8 cellular contexts compared by ENCODE assay signal in genomic region chr1:108560143-108560429, GRCh38. TPM values are rescaled to one million over a fixed set of nuclear protein-coding genes. Genes with fewer than 3 reads are reported as not detected.
DNase-seq lines count a peak whose midpoint lies in the region; ATAC-seq and TF ChIP-seq lines count a peak whose summit lies in the region.

No MANE protein-coding gene starts in this region.

- H3K4me1 Mint-ChIP-seq in activated CD4-positive, alpha-beta T cell treated with anti-CD3 and anti-CD28 coated beads, Interleukin-2, amount 10 ng/mL, durations not matched to agents 7 days and 5 days = peaks cover 32% of the 10 kb centered on the region
- H3K4me1 Mint-ChIP-seq in activated CD8-positive, alpha-beta T cell treated with anti-CD3 and anti-CD28 coated beads for 36 hours (ENCODE audit: low read depth) = peaks cover 35% of the 10 kb centered on the region

- CTCF ChIA-PET in activated CD4-positive, alpha-beta T cell treated with anti-CD3 and anti-CD28 coated beads, Interleukin-2, amount 10 ng/mL, durations not matched to agents 7 days and 5 days (lab: Charles Lee) = interaction anchor here (0.7 to 3.8 kb wide), 21 partner anchors 10 to 364 kb away, joined by 3 to 27 read pairs (median 4); partner anchors contain the start of genes HENMT1, PRPF38B and SLC25A24
- CTCF ChIA-PET in activated CD8-positive, alpha-beta T cell treated with anti-CD3 and anti-CD28 coated beads for 36 hours (lab: Charles Lee) = interaction anchor here (0.7 to 7.7 kb wide), 33 partner anchors 8 to 363 kb away, joined by 3 to 134 read pairs (median 9); partner anchors contain the start of genes HENMT1, PRPF38B and SLC25A24

- no peaks in the 10 kb centered on the region for H3K36me3 Mint-ChIP-seq in activated CD4-positive, alpha-beta T cell treated with anti-CD3 and anti-CD28 coated beads, Interleukin-2, amount 10 ng/mL, durations not matched to agents 7 days and 5 days (ENCODE audit: low read depth)
- no peaks in the 10 kb centered on the region for H3K36me3 Mint-ChIP-seq in activated CD8-positive, alpha-beta T cell treated with anti-CD3 and anti-CD28 coated beads for 36 hours (ENCODE audit: low read depth)

- H3K27ac Mint-ChIP-seq in activated CD4-positive, alpha-beta T cell treated with anti-CD3 and anti-CD28 coated beads, Interleukin-2, amount 10 ng/mL, durations not matched to agents 7 days and 5 days = peak overlapping the region; percentile 88
- peak overlapping the region; percentile 84 for H3K27ac Mint-ChIP-seq in activated CD8-positive, alpha-beta T cell treated with anti-CD3 and anti-CD28 coated beads for 36 hours

- intact Hi-C loops in activated CD8-positive, alpha-beta T cell treated with anti-CD3 and anti-CD28 coated beads for 36 hours (cut with micrococcal nuclease) = loop anchor here (2.0 to 5.0 kb wide), 2 partner anchors 83 to 788 kb away; no protein-coding TSS in a partner anchor

- TF ChIP-seq CTCF in activated CD8-positive, alpha-beta T cell treated with anti-CD3 and anti-CD28 coated beads for 36 hours (IDR thresholded peaks at IDR 0.05) = no peak

- H3K4me3 Mint-ChIP-seq in activated CD4-positive, alpha-beta T cell treated with anti-CD3 and anti-CD28 coated beads, Interleukin-2, amount 10 ng/mL, durations not matched to agents 7 days and 5 days = peak overlapping the region; percentile 98
- H3K4me3 Mint-ChIP-seq in activated CD8-positive, alpha-beta T cell treated with anti-CD3 and anti-CD28 coated beads for 36 hours = peak overlapping the region; percentile 95

- no peak for DNase-seq in activated CD4-positive, alpha-beta T cell treated with anti-CD3 and anti-CD28 coated beads, Interleukin-2, amount 10 ng/mL, durations not matched to agents 7 days and 5 days
- no peak for DNase-seq in activated CD4-positive, alpha-beta T cell treated with anti-CD3 and anti-CD28 coated beads for 4 hours
- DNase-seq in activated CD8-positive, alpha-beta T cell treated with anti-CD3 and anti-CD28 coated beads for 36 hours = no peak
- no peak for DNase-seq in stimulated activated naive CD8-positive, alpha-beta T cell treated with anti-CD3 and anti-CD28 coated beads, Interleukin-15, Interleukin-2, amounts not matched to agents 100 U/mL and 50 U/mL, for 24 hours
- DNase-seq in NCI-H146 treated with DMSO at 0.1 percent for 48 hours (lab: John Stamatoyannopoulos, UW; ENCODE audit: unreplicated experiment) (no peak), HK-2 (ENCODE audit: unreplicated experiment) (no peak)

- peak overlapping the region; percentile 71 for H3K4me3 ChIP-seq in iPS-11a (ENCODE audit: low read depth, low read length)

- no peaks in the 10 kb centered on the region for H3K9me3 Mint-ChIP-seq in activated CD4-positive, alpha-beta T cell treated with anti-CD3 and anti-CD28 coated beads, Interleukin-2, amount 10 ng/mL, durations not matched to agents 7 days and 5 days
- H3K9me3 Mint-ChIP-seq in activated CD8-positive, alpha-beta T cell treated with anti-CD3 and anti-CD28 coated beads for 36 hours = no peaks in the 10 kb centered on the region

- POLR2A ChIA-PET in activated CD4-positive, alpha-beta T cell treated with anti-CD3 and anti-CD28 coated beads, Interleukin-2, amount 10 ng/mL, durations not matched to agents 7 days and 5 days (lab: Charles Lee) = interaction anchor here (1.2 to 1.3 kb wide), 2 partner anchors 9 to 132 kb away, joined by 3 to 5 read pairs; partner anchors contain the start of gene PRPF38B
- POLR2A ChIA-PET in activated CD8-positive, alpha-beta T cell treated with anti-CD3 and anti-CD28 coated beads for 36 hours (lab: Charles Lee) = interaction anchor here (1.0 to 4.0 kb wide), 8 partner anchors 9 to 132 kb away, joined by 3 to 19 read pairs (median 5); partner anchors contain the start of genes HENMT1 and PRPF38B

- peak; percentile 39 for ATAC-seq in HG03097 (IDR thresholded peaks at IDR 0.05; ENCODE audit: low FRiP score, unreplicated experiment)
- peak; percentile 29 for ATAC-seq in activated CD8-positive, alpha-beta T cell treated with anti-CD3 and anti-CD28 coated beads for 36 hours
- peak; percentile 28 for ATAC-seq in stimulated activated naive CD8-positive, alpha-beta T cell treated with anti-CD3 and anti-CD28 coated beads, Interleukin-15, Interleukin-2, amounts not matched to agents 100 U/mL and 50 U/mL, for 24 hours

- H3K27me3 Mint-ChIP-seq in activated CD4-positive, alpha-beta T cell treated with anti-CD3 and anti-CD28 coated beads, Interleukin-2, amount 10 ng/mL, durations not matched to agents 7 days and 5 days = peaks cover 2% of the 10 kb centered on the region
- H3K27me3 Mint-ChIP-seq in activated CD8-positive, alpha-beta T cell treated with anti-CD3 and anti-CD28 coated beads for 36 hours = no peaks in the 10 kb centered on the region

RNA-seq across cellular contexts. Expression of gene EEIG2, which starts 0.2 kb away (rescaled TPM):
- 10 to 100 TPM; 14.5 to 16.3 TPM for total RNA-seq in activated CD4-positive, alpha-beta T cell treated with anti-CD3 and anti-CD28 coated beads, Interleukin-2, amount 10 ng/mL, durations not matched to agents 7 days and 5 days
- total RNA-seq in activated CD8-positive, alpha-beta T cell treated with anti-CD3 and anti-CD28 coated beads for 36 hours = 10 to 100 TPM; 10.4 to 12.6 TPM
